ENCODE assay signal across 10 cellular contexts in genomic region chr7:44565795-44566559, GRCh38. TPM values are rescaled to one million over a fixed set of nuclear protein-coding genes. Genes with fewer than 3 reads are reported as not detected.
A peak's percentile ranks its signal among the peaks of the same experiment; 100 is the strongest.
DNase-seq lines count a peak whose midpoint lies in the region; ATAC-seq and TF ChIP-seq lines count a peak whose summit lies in the region.
"Had no signal": no experiment of that assay in that cellular context is flagged by ENCODE, and none has a peak within 500 bp of the region (broad histone marks: within the 10 kb centered on the region; RNA-seq: fewer than 3 reads in every experiment).

No MANE protein-coding gene starts in this region.

- H3K79me2 ChIP-seq in DND-41 (ENCODE audit: insufficient read depth, low read length) = no peaks in the 10 kb centered on the region

- ATAC-seq in DND-41 (ENCODE audit: insufficient read depth, low read depth) = peak; percentile 55
- peak; percentile 22 for ATAC-seq in GM21576 (IDR thresholded peaks at IDR 0.05; ENCODE audit: unreplicated experiment)
- ATAC-seq in T-helper 17 cell = peak; percentile 43
- peak in 3 of 4 donors; percentile 5 to 19 (median 7) for ATAC-seq in right lobe of liver
- ATAC-seq in GM21786 (IDR thresholded peaks at IDR 0.05; ENCODE audit: unreplicated experiment) = no peak

- H3K9me3 ChIP-seq in DND-41 (ENCODE audit: insufficient read depth, low read length, severe bottlenecking) (no peaks in the 10 kb centered on the region), T-helper 17 cell (ENCODE audit: control insufficient read depth, low read length, poor library complexity, severe bottlenecking) (no peaks in the 10 kb centered on the region), right lobe of liver (no peaks in the 10 kb centered on the region), WERI-Rb-1 (ENCODE audit: severe bottlenecking) (no peaks in the 10 kb centered on the region), sigmoid colon (no peaks in the 10 kb centered on the region)

- peak overlapping the region; percentile 92 for H3K27ac Mint-ChIP-seq in T-helper 17 cell

- TF ChIP-seq CTCF in DND-41 (IDR thresholded peaks at IDR 0.05; ENCODE audit: borderline replicate concordance, extremely low read depth, low read length, poor library complexity, severe bottlenecking) (no peak), right lobe of liver (IDR thresholded peaks at IDR 0.05) (no peak), WERI-Rb-1 (IDR thresholded peaks at IDR 0.05; ENCODE audit: low read depth, low read length) (no peak), sigmoid colon (IDR thresholded peaks at IDR 0.05) (peak in 1 of 4 experiments; percentile 6)

- H3K36me3 ChIP-seq in DND-41 (ENCODE audit: insufficient read depth, low read length) = peaks cover 69% of the 10 kb centered on the region
- peaks cover 13 to 66% (median 33%) of the 10 kb centered on the region in 4 donors for H3K36me3 ChIP-seq in right lobe of liver
- peaks cover 77% of the 10 kb centered on the region for H3K36me3 ChIP-seq in WERI-Rb-1
- peaks cover 34 to 73% (median 51%) of the 10 kb centered on the region in 4 donors for H3K36me3 ChIP-seq in sigmoid colon

- no peak overlapping the region for H3K9ac ChIP-seq in DND-41 (ENCODE audit: low read depth, low read length)

- DNase-seq in DND-41 = no peak
- DNase-seq in T-helper 17 cell = no peak
- no peak for DNase-seq in right lobe of liver
- no peak for DNase-seq in ACHN
- DNase-seq in WERI-Rb-1 = no peak
- DNase-seq in sigmoid colon = no peak
- DNase-seq: GF-D8 had no signal

- H3K27ac ChIP-seq in DND-41 (ENCODE audit: low read length) (no peak overlapping the region), right lobe of liver (peak overlapping the region in 1 of 3 donors; percentile 88), WERI-Rb-1 (no peak overlapping the region), sigmoid colon (peak overlapping the region in 1 of 4 donors; percentile 35)

- no peaks in the 10 kb centered on the region for H3K27me3 Mint-ChIP-seq in T-helper 17 cell

- peaks cover 8% of the 10 kb centered on the region for H3K4me1 Mint-ChIP-seq in T-helper 17 cell

- TF ChIP-seq POLR2A in right lobe of liver (IDR thresholded peaks at IDR 0.05) = no peak
- no peak for TF ChIP-seq POLR2A in sigmoid colon (IDR thresholded peaks at IDR 0.05)

- H3K4me3 ChIP-seq in DND-41 (ENCODE audit: low read depth in 1 of 2, low read length in 2 of 2) = no peak overlapping the region
- H3K4me3 ChIP-seq in right lobe of liver = no peak overlapping the region
- no peak overlapping the region for H3K4me3 ChIP-seq in WERI-Rb-1 (ENCODE audit: low read depth, low read length)
- no peak overlapping the region for H3K4me3 ChIP-seq in sigmoid colon

- intact Hi-C loops in right lobe of liver (cut with DNase I) = loop anchor here (10.0 kb wide), 2 partner anchors 71 to 81 kb away; partner anchors contain the start of gene NUDCD3 (in 1 of the 2)
- intact Hi-C loops in sigmoid colon (cut with DNase I) = loop anchor here (1.0 to 5.0 kb wide), 2 partner anchors 74 to 325 kb away; partner anchors contain the start of gene NUDCD3

- 61% methylated on average over 5 of the region's 16 CpGs for WGBS in right lobe of liver (ENCODE audit: insufficient coverage, low coverage, low lambda C conversion rate, missing lambda C conversion rate)
- 80 to 86% methylated on average over 16 of the region's 16 CpGs for WGBS in sigmoid colon, 2 donors

- in situ Hi-C loops in ACHN (cut with HindIII; ENCODE audit: low pct_ligation_motif_present, low pct_unique_long_range_greater_than_20kb, low sequenced_read_pairs) = no loop called here

- no peak overlapping the region for H3K4me2 ChIP-seq in DND-41 (ENCODE audit: insufficient read depth, low read length)

- H3K4me1 ChIP-seq in DND-41 (ENCODE audit: insufficient read depth, low read length) (no peaks in the 10 kb centered on the region), right lobe of liver (peaks cover 0 to 30% (median 9%) of the 10 kb centered on the region in 4 donors), sigmoid colon (no peaks in the 10 kb centered on the region)

- H2AFZ ChIP-seq in DND-41 (ENCODE audit: low read depth, low read length) = no peak overlapping the region

- H3K36me3 Mint-ChIP-seq in T-helper 17 cell (ENCODE audit: low read depth) = peaks cover 10% of the 10 kb centered on the region

- H3K4me3 Mint-ChIP-seq in T-helper 17 cell = no peak overlapping the region

- no peak for TF ChIP-seq EP300 in sigmoid colon (IDR thresholded peaks at IDR 0.05)

- no peaks in the 10 kb centered on the region for H3K27me3 ChIP-seq in DND-41 (ENCODE audit: insufficient read depth, low read length, poor library complexity)
- H3K27me3 ChIP-seq in right lobe of liver = no peaks in the 10 kb centered on the region
- H3K27me3 ChIP-seq in WERI-Rb-1 (ENCODE audit: insufficient read depth, low read depth, severe bottlenecking) = no peaks in the 10 kb centered on the region
- H3K27me3 ChIP-seq in sigmoid colon = no peaks in the 10 kb centered on the region

- H4K20me1 ChIP-seq in DND-41 (ENCODE audit: insufficient read depth, low read length) = peaks cover 54% of the 10 kb centered on the region

RNA-seq across cellular contexts. Expression of gene DDX56, which starts 7.7 kb away (rescaled TPM):
- total RNA-seq in T-helper 17 cell (100 to 1,000 TPM in 1 of 2 donors, 10 to 100 TPM in 1; 95.7 to 101 TPM), right lobe of liver (10 to 100 TPM; 31.8 to 42.2 (median 36.5) TPM), sigmoid colon (10 to 100 TPM; 27.8 to 56.1 (median 44.2) TPM)
- polyA plus RNA-seq in sigmoid colon = 10 to 100 TPM; 14.6 to 60.5 (median 19.2) TPM

RNA-seq across cellular contexts. Expression of gene TMED4, which starts 16.1 kb away (rescaled TPM):
- total RNA-seq in T-helper 17 cell = 100 to 1,000 TPM in 1 of 2 donors, 10 to 100 TPM in 1; 99.2 to 112 TPM
- 10 to 100 TPM; 32.5 to 91.1 (median 41.7) TPM for total RNA-seq in right lobe of liver
- 100 to 1,000 TPM; 114 to 209 (median 154) TPM for total RNA-seq in sigmoid colon
- 10 to 100 TPM; 18.6 to 49.8 (median 20.8) TPM for polyA plus RNA-seq in sigmoid colon

RNA-seq across cellular contexts. Expression of gene NPC1L1, which starts 24.8 kb away (rescaled TPM):
- total RNA-seq in T-helper 17 cell (under 1 TPM in 1 of 2 donors, not detected in 1; 0.08 TPM), right lobe of liver (10 to 100 TPM; 17.0 to 49.8 (median 21.1) TPM), sigmoid colon (under 1 TPM; 0.33 to 0.83 (median 0.45) TPM)
- polyA plus RNA-seq in sigmoid colon = under 1 TPM in 1 of 3 donors, not detected in 2; 0.09 TPM
- total RNA-seq: lung microvascular endothelial cell had no signal

RNA-seq across cellular contexts. Expression of gene OGDH, which starts 40.5 kb away (rescaled TPM):
- 100 to 1,000 TPM; 130 to 134 TPM for total RNA-seq in T-helper 17 cell
- total RNA-seq in right lobe of liver = 10 to 100 TPM; 46.6 to 63.2 (median 55.8) TPM
- 100 to 1,000 TPM in 2 of 4 donors, 10 to 100 TPM in 2; 65.5 to 102 (median 98.3) TPM for total RNA-seq in sigmoid colon
- 10 to 100 TPM; 39.0 to 74.4 (median 68.0) TPM for polyA plus RNA-seq in sigmoid colon

Comparison
In these comparisons a context has a peak if more than half of its experiments do, and no peak if none do; other contexts are left out.
1. RNA of gene NPC1L1, which starts 24.8 kb away (total RNA-seq): 17.0 to 49.8 TPM in right lobe of liver; 0.33 to 0.83 TPM in sigmoid colon and 0.08 TPM in T-helper 17 cell; every median in the first group is over 4 times any median in the second.